13 cellular contexts compared by ENCODE assay signal in genomic region chr16:79156761-79157160, GRCh38.
DNase-seq lines count a peak whose midpoint lies in the region; ATAC-seq lines count a peak whose summit lies in the region.
"Had no signal": no experiment of that assay in that cellular context is flagged by ENCODE, and none has a peak within 500 bp of the region (broad histone marks: within the 10 kb centered on the region; RNA-seq: fewer than 3 reads in every experiment).

No MANE protein-coding gene starts in this region.

- POLR2A ChIA-PET in activated CD4-positive, alpha-beta T cell treated with anti-CD3 and anti-CD28 coated beads for 36 hours (lab: Charles Lee) = no interaction called here
- POLR2A ChIA-PET in activated CD4-positive, alpha-beta memory T cell treated with anti-CD3 and anti-CD28 coated beads for 36 hours (lab: Charles Lee) = no interaction called here

- intact Hi-C loops in activated CD4-positive, alpha-beta T cell treated with anti-CD3 and anti-CD28 coated beads for 36 hours (cut with DNase I, micrococcal nuclease) = loop anchor here in 1 of 2 experiments (5.0 kb wide), 1 partner anchor 106 kb away; no protein-coding TSS in a partner anchor
- intact Hi-C loops in activated CD4-positive, alpha-beta memory T cell treated with anti-CD3 and anti-CD28 coated beads for 36 hours (cut with micrococcal nuclease) = loop anchor here (2.0 to 5.0 kb wide), 4 partner anchors 60 to 259 kb away; no protein-coding TSS in a partner anchor

- peaks cover 5% of the 10 kb centered on the region for H3K27me3 Mint-ChIP-seq in activated CD4-positive, alpha-beta T cell treated with anti-CD3 and anti-CD28 coated beads for 36 hours
- no peaks in the 10 kb centered on the region for H3K27me3 Mint-ChIP-seq in activated T-cell treated with anti-CD3 and anti-CD28 coated beads, Interleukin-2, amount 50 U/mL, for 72 hours (ENCODE audit: low read depth)
- H3K27me3 Mint-ChIP-seq in activated CD4-positive, alpha-beta memory T cell treated with anti-CD3 and anti-CD28 coated beads for 36 hours = no peaks in the 10 kb centered on the region

- peak; percentile 46 for ATAC-seq in activated CD4-positive, alpha-beta T cell treated with anti-CD3 and anti-CD28 coated beads for 36 hours
- no peak for ATAC-seq in activated T-cell treated with anti-CD3 and anti-CD28 coated beads, Interleukin-2, amount 50 U/mL, for 72 hours (replicated peaks in 1 of 2)
- ATAC-seq: GM12878, HCT116 had no signal

- peaks cover 2% of the 10 kb centered on the region for H3K36me3 Mint-ChIP-seq in activated CD4-positive, alpha-beta T cell treated with anti-CD3 and anti-CD28 coated beads for 36 hours (ENCODE audit: low read depth)
- no peaks in the 10 kb centered on the region for H3K36me3 Mint-ChIP-seq in activated T-cell treated with anti-CD3 and anti-CD28 coated beads, Interleukin-2, amount 50 U/mL, for 72 hours (ENCODE audit: insufficient read depth in 2 of 2)
- H3K36me3 Mint-ChIP-seq in activated CD4-positive, alpha-beta memory T cell treated with anti-CD3 and anti-CD28 coated beads for 36 hours = no peaks in the 10 kb centered on the region
- H3K36me3 Mint-ChIP-seq: CD8-positive, alpha-beta memory T cell had no signal

- CTCF ChIA-PET in activated CD4-positive, alpha-beta T cell treated with anti-CD3 and anti-CD28 coated beads for 36 hours (lab: Charles Lee) = no interaction called here
- CTCF ChIA-PET in activated CD4-positive, alpha-beta memory T cell treated with anti-CD3 and anti-CD28 coated beads for 36 hours (lab: Charles Lee) = interaction anchor here (0.8 kb wide), 1 partner anchor 113 kb away, joined by 4 read pairs; no protein-coding TSS in a partner anchor

- peaks cover 25% of the 10 kb centered on the region for H3K4me1 Mint-ChIP-seq in activated CD4-positive, alpha-beta T cell treated with anti-CD3 and anti-CD28 coated beads for 36 hours
- peaks cover 27% of the 10 kb centered on the region for H3K4me1 Mint-ChIP-seq in activated T-cell treated with anti-CD3 and anti-CD28 coated beads, Interleukin-2, amount 50 U/mL, for 72 hours (ENCODE audit: low read depth)
- H3K4me1 Mint-ChIP-seq in activated CD4-positive, alpha-beta memory T cell treated with anti-CD3 and anti-CD28 coated beads for 36 hours (ENCODE audit: low read depth) = peaks cover 33% of the 10 kb centered on the region

- H3K9me3 Mint-ChIP-seq in activated CD4-positive, alpha-beta T cell treated with anti-CD3 and anti-CD28 coated beads for 36 hours (ENCODE audit: low read depth) = no peaks in the 10 kb centered on the region
- no peaks in the 10 kb centered on the region for H3K9me3 Mint-ChIP-seq in activated T-cell treated with anti-CD3 and anti-CD28 coated beads, Interleukin-2, amount 50 U/mL, for 72 hours
- no peaks in the 10 kb centered on the region for H3K9me3 Mint-ChIP-seq in activated CD4-positive, alpha-beta memory T cell treated with anti-CD3 and anti-CD28 coated beads for 36 hours
- H3K9me3 Mint-ChIP-seq: CD8-positive, alpha-beta memory T cell had no signal

- no peak overlapping the region for H3K4me3 Mint-ChIP-seq in activated CD4-positive, alpha-beta T cell treated with anti-CD3 and anti-CD28 coated beads for 36 hours
- H3K4me3 Mint-ChIP-seq in activated T-cell treated with anti-CD3 and anti-CD28 coated beads, Interleukin-2, amount 50 U/mL, for 72 hours = peak overlapping the region in 1 of 2 donors; percentile 25
- no peak overlapping the region for H3K4me3 Mint-ChIP-seq in activated CD4-positive, alpha-beta memory T cell treated with anti-CD3 and anti-CD28 coated beads for 36 hours
- H3K4me3 Mint-ChIP-seq: CD8-positive, alpha-beta memory T cell had no signal

- no peak for DNase-seq in activated CD4-positive, alpha-beta T cell treated with anti-CD3 and anti-CD28 coated beads for 36 hours
- DNase-seq in activated CD4-positive, alpha-beta T cell treated with anti-CD3 and anti-CD28 coated beads for 48 hours = no peak
- no peak for DNase-seq in activated T-cell treated with anti-CD3 and anti-CD28 coated beads, Interleukin-2, amount 50 U/mL, for 72 hours
- no peak for DNase-seq in activated T-cell treated with anti-CD3 and anti-CD28 coated beads, Interleukin-2, amount 50 U/mL, for 48 hours
- no peak for DNase-seq in activated CD4-positive, alpha-beta memory T cell treated with anti-CD3 and anti-CD28 coated beads for 36 hours
- DNase-seq in pons (ENCODE audit: low spot score) = peak; percentile 37
- DNase-seq in effector CD4-positive, alpha-beta T cell = no peak
- no peak for DNase-seq in NCI-H2107 (lab: John Stamatoyannopoulos, UW)
- DNase-seq: 8988T; AML-193; CD8-positive, alpha-beta memory T cell had no signal

- H3K27ac Mint-ChIP-seq in activated CD4-positive, alpha-beta T cell treated with anti-CD3 and anti-CD28 coated beads for 36 hours = peak overlapping the region; percentile 29
- peak overlapping the region; percentile 95 for H3K27ac Mint-ChIP-seq in activated T-cell treated with anti-CD3 and anti-CD28 coated beads, Interleukin-2, amount 50 U/mL, for 72 hours
- peak overlapping the region; percentile 75 for H3K27ac Mint-ChIP-seq in activated CD4-positive, alpha-beta memory T cell treated with anti-CD3 and anti-CD28 coated beads for 36 hours

Comparison
In these comparisons a context has a peak if more than half of its experiments do, and no peak if none do; other contexts are left out.
1. H3K27ac Mint-ChIP-seq: peak in every context shown above with its lines; median percentile 95 in activated T-cell treated with anti-CD3 and anti-CD28 coated beads, Interleukin-2, amount 50 U/mL, for 72 hours; 75 in activated CD4-positive, alpha-beta memory T cell treated with anti-CD3 and anti-CD28 coated beads for 36 hours; 29 in activated CD4-positive, alpha-beta T cell treated with anti-CD3 and anti-CD28 coated beads for 36 hours.